In genomic region chr11:31863170-31863929, GRCh38 we compare ENCODE assay signal across 22 cellular contexts. TPM values are rescaled to one million over a fixed set of nuclear protein-coding genes. Genes with fewer than 3 reads are reported as not detected.
DNase-seq lines count a peak whose midpoint lies in the region; ATAC-seq and TF ChIP-seq lines count a peak whose summit lies in the region.
"Had no signal": no experiment of that assay in that cellular context is flagged by ENCODE, and none has a peak within 500 bp of the region (broad histone marks: within the 10 kb centered on the region; RNA-seq: fewer than 3 reads in every experiment).

No MANE protein-coding gene starts in this region.

- H4K20me1 ChIP-seq in GM23338 (replicated peaks; ENCODE audit: insufficient read depth) (no peaks in the 10 kb centered on the region), neural progenitor cell (ENCODE audit: low read depth) (no peaks in the 10 kb centered on the region)

- H3K27me3 Mint-ChIP-seq in GM23338 (ENCODE audit: insufficient read depth, low read depth, poor library complexity) (peaks cover 18% of the 10 kb centered on the region), WTC11 (ENCODE audit: low read depth) (peaks cover 11% of the 10 kb centered on the region), neural progenitor cell (ENCODE audit: insufficient read depth, low read depth) (peaks cover 4% of the 10 kb centered on the region)

- H3K9me3 Mint-ChIP-seq in GM23338 (peaks cover 19% of the 10 kb centered on the region), WTC11 (peaks cover 15% of the 10 kb centered on the region), neural progenitor cell (peaks cover 6% of the 10 kb centered on the region)

- H3K27ac Mint-ChIP-seq in GM23338 (peak overlapping the region; percentile 66), WTC11 (peak overlapping the region; percentile 68), neural progenitor cell (no peak overlapping the region)

- peak overlapping the region; percentile 44 for H3K4me2 ChIP-seq in GM23338
- H3K4me2 ChIP-seq in neural progenitor cell = no peak overlapping the region

- ATAC-seq in GM23338 (peak; percentile 91), WTC11 (peak; percentile 85), GM21825 (IDR thresholded peaks at IDR 0.05; ENCODE audit: unreplicated experiment) (no peak), GM19463 (IDR thresholded peaks at IDR 0.05; ENCODE audit: unreplicated experiment) (no peak)
- ATAC-seq: Panc1 had no signal

- DNase-seq in GM23338 (ENCODE audit: low spot score) (peak; percentile 60), WTC11 (ENCODE audit: low spot score) (no peak), iPS DF 4.7 (ENCODE audit: extremely low read depth, low spot score) (peak; percentile 58), neural progenitor cell (ENCODE audit: low spot score) (no peak)
- no peak for DNase-seq in effector CD4-positive, alpha-beta T cell
- DNase-seq: 8988T, ACHN, BE2C, Calu3, DMS79 treated with DMSO at 0.1 percent for 48 hours, KBM-7, MG63, NCI-H2029, NCI-H2227 treated with DMSO at 0.1 percent for 48 hours, NCI-H526 treated with DMSO at 0.1 percent for 48 hours, SHP77 had no signal

- peaks cover 10% of the 10 kb centered on the region for H3K9me2 ChIP-seq in GM23338 (ENCODE audit: insufficient read depth)

- H3K79me2 ChIP-seq in GM23338 (replicated peaks; ENCODE audit: insufficient read depth) (no peaks in the 10 kb centered on the region), neural progenitor cell (ENCODE audit: low read depth) (no peaks in the 10 kb centered on the region)

- no peak overlapping the region for H3K9ac ChIP-seq in neural progenitor cell

- peaks cover 16% of the 10 kb centered on the region for H3K36me3 Mint-ChIP-seq in GM23338 (ENCODE audit: low read depth)
- H3K36me3 Mint-ChIP-seq in WTC11 = peaks cover 9% of the 10 kb centered on the region
- H3K36me3 Mint-ChIP-seq in neural progenitor cell = peaks cover 2% of the 10 kb centered on the region

- CTCF ChIA-PET in WTC11 (lab: Charles Lee) = interaction anchor here (0.9 to 1.0 kb wide), 3 partner anchors 23 to 756 kb away, joined by 3 to 8 read pairs (median 5); no protein-coding TSS in a partner anchor

- no peaks in the 10 kb centered on the region for H3K9me3 ChIP-seq in neural progenitor cell (ENCODE audit: low read depth)
- H3K9me3 ChIP-seq: BE2C, MG63 had no signal

- no peaks in the 10 kb centered on the region for H3K27me3 ChIP-seq in GM23338 (ENCODE audit: insufficient read depth)
- no peaks in the 10 kb centered on the region for H3K27me3 ChIP-seq in neural progenitor cell
- H3K27me3 ChIP-seq: BE2C, MG63 had no signal

- H3K4me3 Mint-ChIP-seq in GM23338 (no peak overlapping the region), WTC11 (no peak overlapping the region), neural progenitor cell (no peak overlapping the region)

- H2AFZ ChIP-seq in GM23338 (peak overlapping the region; percentile 19; the same call in 1 of the 2 replicates), neural progenitor cell (replicated peaks) (peak overlapping the region; percentile 47)

- TF ChIP-seq CTCF in GM23338 (conservative IDR thresholded peaks at IDR 0.05; ENCODE audit: low read depth in 2 of 2) = no peak
- TF ChIP-seq CTCF in WTC11 (IDR thresholded peaks at IDR 0.05) = no peak
- no peak for TF ChIP-seq CTCF in neural progenitor cell (IDR thresholded peaks at IDR 0.05)

- H3K4me1 ChIP-seq in GM23338 (ENCODE audit: insufficient read depth) = peaks cover 21% of the 10 kb centered on the region
- no peaks in the 10 kb centered on the region for H3K4me1 ChIP-seq in neural progenitor cell
- H3K4me1 ChIP-seq: BE2C had no signal

- POLR2A ChIA-PET in WTC11 (lab: Charles Lee) = no interaction called here

- H3K27ac ChIP-seq in GM23338 (ENCODE audit: low read depth) (peak overlapping the region; percentile 75), neural progenitor cell (no peak overlapping the region)
- H3K27ac ChIP-seq: RWPE1 had no signal

- H3K36me3 ChIP-seq in GM23338 (ENCODE audit: insufficient read depth) (no peaks in the 10 kb centered on the region), neural progenitor cell (no peaks in the 10 kb centered on the region)
- H3K36me3 ChIP-seq: BE2C, MG63 had no signal

- peaks cover 31% of the 10 kb centered on the region for H3K4me1 Mint-ChIP-seq in GM23338
- peaks cover 24% of the 10 kb centered on the region for H3K4me1 Mint-ChIP-seq in WTC11
- no peaks in the 10 kb centered on the region for H3K4me1 Mint-ChIP-seq in neural progenitor cell

- H3K4me3 ChIP-seq in GM23338 (no peak overlapping the region), neural progenitor cell (no peak overlapping the region)
- H3K4me3 ChIP-seq: MG63 had no signal

- H3F3A ChIP-seq in GM23338 (replicated peaks; ENCODE audit: low read depth) = no peaks in the 10 kb centered on the region
- H3F3A ChIP-seq in neural progenitor cell (ENCODE audit: low read depth) = no peaks in the 10 kb centered on the region

TF ChIP-seq in GM23338, 12 proteins besides CTCF, POLR2A, EP300 and RAD21:
- peak; percentile 80 for TF ChIP-seq CREB1 (CRISPR knock-in tag; IDR thresholded peaks at IDR 0.05; ENCODE audit: low read depth)
- TF ChIP-seq ZNF331 (CRISPR knock-in tag; IDR thresholded peaks at IDR 0.05; ENCODE audit: low read depth) = no peak
- TF ChIP-seq NANOG (IDR thresholded peaks at IDR 0.05; ENCODE audit: borderline replicate concordance) = 0 out of 2 replicates have a peak, but pooled peaks have one; percentile 28
TF ChIP-seq in GM23338: peak in this region for 2.

TF ChIP-seq in WTC11, 78 proteins besides CTCF, POLR2A, EP300 and RAD21 (continues in another document):
- TF ChIP-seq MAX (CRISPR knock-in tag; IDR thresholded peaks at IDR 0.05) (0 out of 2 replicates have a peak, but pooled peaks have one; percentile 19), ZMAT4 (CRISPR knock-in tag; IDR thresholded peaks at IDR 0.05) (no peak), MXD4 (CRISPR knock-in tag; IDR thresholded peaks at IDR 0.05; ENCODE audit: borderline replicate concordance) (no peak), PRDM15 (CRISPR knock-in tag; IDR thresholded peaks at IDR 0.05) (no peak), ZNF671 (CRISPR knock-in tag; IDR thresholded peaks at IDR 0.05) (no peak), TEAD1 (CRISPR knock-in tag; IDR thresholded peaks at IDR 0.05) (peak; percentile 59; the same call in 1 of the 2 replicates)

RNA-seq across cellular contexts. Expression of gene PAX6, which starts 52.2 kb away (rescaled TPM):
- total RNA-seq in GM23338 (2014; rRNA removed; shearing (Covaris generic)) = 0.17 and 1.0 TPM in 2 replicates
- 0.24 and 0.45 TPM in 2 replicates for polyA plus RNA-seq in GM23338 (2016; fragmentation: Nextera tagmentation; extraction: Ambion mirVana)
- total RNA-seq in WTC11 (2021) = 0.18 to 3.3 TPM (median 0.30 TPM) in 3 replicates
- total RNA-seq in neural progenitor cell (ENCODE audit: low replicate concordance) = 190 and 215 TPM in 2 replicates
- total RNA-seq: HT-29, OCI-LY7 had no signal

Comparison
In these comparisons a context has a peak if more than half of its experiments do, and no peak if none do; other contexts are left out.
1. ATAC-seq: peak in GM23338 (single experiment) and WTC11 (single experiment); none in GM21825 (single experiment) and GM19463 (single experiment).
2. DNase-seq: peak in GM23338 (single experiment) and iPS DF 4.7 (single experiment); none in WTC11 (single experiment), neural progenitor cell (single experiment) and effector CD4-positive, alpha-beta T cell (single experiment).
3. RNA of gene PAX6, which starts 52.2 kb away (total RNA-seq): 190 to 215 TPM in neural progenitor cell; 0.18 to 3.3 TPM in WTC11 and 0.17 to 1.0 TPM in GM23338; every median in the first group is over 10 times any median in the second.